In genomic region chr16:31453255-31454204, GRCh38 we compare ENCODE assay signal across 8 cellular contexts. TPM values are rescaled to one million over a fixed set of nuclear protein-coding genes. Genes with fewer than 3 reads are reported as not detected.
DNase-seq lines count a peak whose midpoint lies in the region; TF ChIP-seq lines count a peak whose summit lies in the region.

No MANE protein-coding gene starts in this region.

- H3K27ac ChIP-seq in AG04450 (ENCODE audit: low read depth, low read length) (peak overlapping the region; percentile 77), muscle layer of duodenum (ENCODE audit: low read length) (peak overlapping the region; percentile 19), MM.1S (ENCODE audit: low read length) (no peak overlapping the region)

- CTCF ChIA-PET in AG04450 (lab: Charles Lee): interaction anchor here (0.6 to 2.5 kb wide), 6 partner anchors 10 to 415 kb away, joined by 3 to 25 read pairs (median 6); partner anchors contain the start of genes PYCARD and ZNF843

- H3K9me3 ChIP-seq in AG04450 (ENCODE audit: control insufficient read depth, insufficient read depth, low read length) (no peaks in the 10 kb centered on the region; the same call in 1 of the 2 replicates), muscle layer of duodenum (ENCODE audit: control insufficient read depth in 1 of 2, low read length in 2 of 2) (no peaks in the 10 kb centered on the region), MM.1S (replicated peaks; ENCODE audit: insufficient read depth, low read length) (no peaks in the 10 kb centered on the region)

- intact Hi-C loops in dendritic cell treated with granulocyte-macrophage colony-stimulating factor and Interleukin-4, amounts not matched to agents 40 ng/mL and 50 ng/mL, for 4 days (cut with micrococcal nuclease): no loop called here

- peaks cover 61% of the 10 kb centered on the region for H3K4me1 Mint-ChIP-seq in dendritic cell treated with granulocyte-macrophage colony-stimulating factor and Interleukin-4, amounts not matched to agents 40 ng/mL and 50 ng/mL, for 4 days (ENCODE audit: low read depth)

- peak overlapping the region; percentile 57 for H3K27ac Mint-ChIP-seq in dendritic cell treated with granulocyte-macrophage colony-stimulating factor and Interleukin-4, amounts not matched to agents 40 ng/mL and 50 ng/mL, for 4 days

- POLR2A ChIA-PET in AG04450 (lab: Yijun Ruan, JAX): interaction anchor here (0.6 to 3.9 kb wide), 6 partner anchors 11 to 273 kb away, joined by 3 to 22 read pairs (median 4); partner anchors contain the start of genes FUS, RUSF1, TGFB1I1 and ZNF843

- H2AFZ ChIP-seq in MM.1S (ENCODE audit: low read length): no peak overlapping the region

- DNase-seq in AG04450 (ENCODE audit: low read depth, low spot score): no peak
- peak; percentile 12 for DNase-seq in NCI-H2171 treated with DMSO at 0.1 percent for 48 hours (lab: John Stamatoyannopoulos, UW)
- DNase-seq in HuH-7 (ENCODE audit: low spot score): no peak
- no peak for DNase-seq in MM.1S
- no peak for DNase-seq in activated CD8-positive, alpha-beta memory T cell treated with anti-CD3 and anti-CD28 coated beads, Interleukin-2, amount 50 U/mL, for 4 hours
- no peak for DNase-seq in NCI-H446 treated with DMSO at 0.1 percent for 48 hours (lab: John Stamatoyannopoulos, UW)

- H3K4me1 ChIP-seq in muscle layer of duodenum (ENCODE audit: control insufficient read depth in 1 of 2, insufficient read depth in 2 of 2, low read length in 2 of 2) (peaks cover 30 to 47% of the 10 kb centered on the region in 2 donors), MM.1S (ENCODE audit: low read length) (no peaks in the 10 kb centered on the region)

- no peak overlapping the region for H3K9ac ChIP-seq in MM.1S (ENCODE audit: low read length)

- no peaks in the 10 kb centered on the region for H4K20me1 ChIP-seq in MM.1S (ENCODE audit: insufficient read depth, low read length)

- no peaks in the 10 kb centered on the region for H3K27me3 Mint-ChIP-seq in dendritic cell treated with granulocyte-macrophage colony-stimulating factor and Interleukin-4, amounts not matched to agents 40 ng/mL and 50 ng/mL, for 4 days

- H3K27me3 ChIP-seq in AG04450 (ENCODE audit: control insufficient read depth, insufficient read depth, low read length): no peaks in the 10 kb centered on the region
- H3K27me3 ChIP-seq in muscle layer of duodenum (ENCODE audit: low read depth, low read length): no peaks in the 10 kb centered on the region
- H3K27me3 ChIP-seq in MM.1S (replicated peaks; ENCODE audit: insufficient read depth, low read length): no peaks in the 10 kb centered on the region

- no peaks in the 10 kb centered on the region for H3K9me2 ChIP-seq in MM.1S (replicated peaks; ENCODE audit: insufficient read depth, low read length)

- peak overlapping the region; percentile 20 for H3K4me3 Mint-ChIP-seq in dendritic cell treated with granulocyte-macrophage colony-stimulating factor and Interleukin-4, amounts not matched to agents 40 ng/mL and 50 ng/mL, for 4 days

- H3K9me3 Mint-ChIP-seq in dendritic cell treated with granulocyte-macrophage colony-stimulating factor and Interleukin-4, amounts not matched to agents 40 ng/mL and 50 ng/mL, for 4 days: no peaks in the 10 kb centered on the region

- peaks cover 0 to under 1% of the 10 kb centered on the region in 2 donors for H3K36me3 ChIP-seq in muscle layer of duodenum (ENCODE audit: control insufficient read depth in 1 of 2, insufficient read depth in 2 of 2, low read length in 2 of 2)
- H3K36me3 ChIP-seq in MM.1S (replicated peaks; ENCODE audit: insufficient read depth, low read length): no peaks in the 10 kb centered on the region

- H3K4me3 ChIP-seq in AG04450 (ENCODE audit: low read depth, low read length) (no peak overlapping the region), muscle layer of duodenum (ENCODE audit: low read depth in 1 of 2, low read length in 2 of 2) (peak overlapping the region in 1 of 2 donors; percentile 4), MM.1S (ENCODE audit: low read length) (no peak overlapping the region)

- TF ChIP-seq CTCF in AG04450 (IDR thresholded peaks at IDR 0.05; ENCODE audit: low read depth, low read length) (no peak), MM.1S (IDR thresholded peaks at IDR 0.05; ENCODE audit: low read length) (no peak)

- H3F3A ChIP-seq in MM.1S (ENCODE audit: insufficient read depth, low read length): peaks cover 4% of the 10 kb centered on the region; the same call in 1 of the 2 replicates

- H3K4me2 ChIP-seq in MM.1S (ENCODE audit: low read depth, low read length): no peak overlapping the region

- peaks cover 29% of the 10 kb centered on the region for H3K79me2 ChIP-seq in MM.1S (ENCODE audit: low read length)

- H3K36me3 Mint-ChIP-seq in dendritic cell treated with granulocyte-macrophage colony-stimulating factor and Interleukin-4, amounts not matched to agents 40 ng/mL and 50 ng/mL, for 4 days (ENCODE audit: low read depth): peaks cover 19% of the 10 kb centered on the region

RNA-seq across cellular contexts. Expression of gene ARMC5, which starts 5.8 kb away (rescaled TPM):
- 2.9 and 4.2 TPM in 2 replicates for polyA plus RNA-seq in AG04450 (2011; rRNA removed)
- polyA minus RNA-seq in AG04450 (2011; rRNA and poly(A)+ RNA removed): 3.4 and 3.9 TPM in 2 replicates

RNA-seq across cellular contexts. Expression of gene ZNF843, which starts 10.9 kb away (rescaled TPM):
- polyA plus RNA-seq in AG04450 (2011; rRNA removed): 0.63 and 0.67 TPM in 2 replicates
- polyA minus RNA-seq in AG04450 (2011; rRNA and poly(A)+ RNA removed): 0.70 and 1.3 TPM in 2 replicates

RNA-seq across cellular contexts. Expression of gene TGFB1I1, which starts 18.4 kb away (rescaled TPM):
- polyA plus RNA-seq in AG04450 (2011; rRNA removed): 42.4 and 63.4 TPM in 2 replicates
- 65.9 and 76.4 TPM in 2 replicates for polyA minus RNA-seq in AG04450 (2011; rRNA and poly(A)+ RNA removed)

RNA-seq across cellular contexts. Expression of gene COX6A2, which starts 25.4 kb away (rescaled TPM):
- not detected in 2 replicates for polyA plus RNA-seq in AG04450 (2011; rRNA removed)
- polyA minus RNA-seq in AG04450 (2011; rRNA and poly(A)+ RNA removed): not detected in 2 replicates

RNA-seq across cellular contexts. Expression of gene SLC5A2, which starts 29.4 kb away (rescaled TPM):
- not detected in 2 replicates for polyA plus RNA-seq in AG04450 (2011; rRNA removed)
- 0.18 TPM in 1 of 2 replicates, not detected in the other for polyA minus RNA-seq in AG04450 (2011; rRNA and poly(A)+ RNA removed)
